27 cellular contexts compared by ENCODE assay signal in genomic region chr4:67542076-67542475, GRCh38. TPM values are rescaled to one million over a fixed set of nuclear protein-coding genes. Genes with fewer than 3 reads are reported as not detected.
DNase-seq lines count a peak whose midpoint lies in the region; ATAC-seq, FAIRE-seq and TF ChIP-seq lines count a peak whose summit lies in the region.
"Had no signal": no experiment of that assay in that cellular context is flagged by ENCODE, and none has a peak within 500 bp of the region (broad histone marks: within the 10 kb centered on the region; RNA-seq: fewer than 3 reads in every experiment).

No MANE protein-coding gene starts in this region.

- DNase-seq in HepG2 (ENCODE audit: low spot score) (no peak), MG63 (no peak), adrenal gland (no peak), nephron progenitor cell (no peak)
- no peak for DNase-seq in stimulated activated effector memory CD8-positive, alpha-beta T cell treated with anti-CD3 and anti-CD28 coated beads, Interleukin-12 subunit alpha, Interleukin-12 subunit beta, amount 100 ng/mL, for 72 hours (ENCODE audit: low spot score in 2 of 2)
- DNase-seq: activated CD4-positive, alpha-beta memory T cell treated with anti-CD3 and anti-CD28 coated beads, Interleukin-2, amount 10 ng/mL, durations not matched to agents 7 days and 5 days; activated CD4-positive, CD25-positive, alpha-beta regulatory T cell; activated naive CD4-positive, alpha-beta T cell treated with anti-CD3 and anti-CD28 coated beads for 36 hours; DMS53; foreskin fibroblast; heart right ventricle; left ventricle myocardium inferior; NCI-H1092; NCI-H2107; SK-N-SH had no signal

- H3K9me3 ChIP-seq in liver (ENCODE audit: control insufficient read depth in 4 of 4, low read length in 3 of 4) = no peaks in the 10 kb centered on the region
- H3K9me3 ChIP-seq in HepG2 (ENCODE audit: low read length) = no peaks in the 10 kb centered on the region
- H3K9me3 ChIP-seq in Loucy (ENCODE audit: insufficient read depth, low read depth, low read length) = no peaks in the 10 kb centered on the region
- H3K9me3 ChIP-seq in MG63 = no peaks in the 10 kb centered on the region
- no peaks in the 10 kb centered on the region for H3K9me3 ChIP-seq in adrenal gland (replicated peaks in 1 of 3)
- H3K9me3 ChIP-seq: heart right ventricle, left ventricle myocardium inferior, SK-N-SH had no signal

- peaks cover 4 to 25% (median 18%) of the 10 kb centered on the region in 4 donors for H3K36me3 ChIP-seq in liver (ENCODE audit: control insufficient read depth in 4 of 4, insufficient read depth in 3 of 4, low read depth in 1 of 4, low read length in 3 of 4)
- peaks cover 1 to 27% of the 10 kb centered on the region in 2 experiments; a peak in 3 of 5 replicates for H3K36me3 ChIP-seq in HepG2 (replicated peaks in 1 of 2; ENCODE audit: control insufficient read depth in 1 of 2, insufficient read depth in 2 of 2, low read length in 2 of 2)
- peaks cover 33% of the 10 kb centered on the region for H3K36me3 ChIP-seq in Loucy (ENCODE audit: insufficient read depth, low read length)
- peaks cover 41% of the 10 kb centered on the region for H3K36me3 ChIP-seq in MG63
- H3K36me3 ChIP-seq in adrenal gland (replicated peaks in 1 of 2) = peaks cover 0 to 35% of the 10 kb centered on the region in 2 donors

- H3K4me3 Mint-ChIP-seq in activated T-helper 17 cell treated with anti-CD3 and anti-CD28 coated beads, Interleukin-2, amount 50 U/mL, for 72 hours = peak overlapping the region; percentile 0
- H3K4me3 Mint-ChIP-seq in stimulated activated effector memory CD8-positive, alpha-beta T cell treated with anti-CD3 and anti-CD28 coated beads, Interleukin-12 subunit alpha, Interleukin-12 subunit beta, amount 100 ng/mL, for 72 hours = no peak overlapping the region
- no peak overlapping the region for H3K4me3 Mint-ChIP-seq in nephron progenitor cell
- H3K4me3 Mint-ChIP-seq: activated CD4-positive, alpha-beta memory T cell treated with anti-CD3 and anti-CD28 coated beads, Interleukin-2, amount 10 ng/mL, durations not matched to agents 7 days and 5 days; activated naive CD4-positive, alpha-beta T cell treated with anti-CD3 and anti-CD28 coated beads for 36 hours; central memory CD8-positive, alpha-beta T cell; T-helper 2 cell treated with Interferon-gamma antibody and Interleukin-4, amounts not matched to agents 5 μg/mL and 100 μg/mL, for 36 hours had no signal

- no peak overlapping the region for H3K27ac ChIP-seq in liver (ENCODE audit: low read depth in 1 of 2, low read length in 2 of 2)
- H3K27ac ChIP-seq in HepG2 (ENCODE audit: extremely low read length, insufficient read depth, low read length) = no peak overlapping the region
- no peak overlapping the region for H3K27ac ChIP-seq in adrenal gland
- H3K27ac ChIP-seq: heart right ventricle, KMS-11, left ventricle myocardium inferior, RWPE1 had no signal

- H3F3A ChIP-seq in Loucy (ENCODE audit: low read depth) = peaks cover 5% of the 10 kb centered on the region; the same call in 1 of the 2 replicates

- no peaks in the 10 kb centered on the region for H3K27me3 Mint-ChIP-seq in activated T-helper 17 cell treated with anti-CD3 and anti-CD28 coated beads, Interleukin-2, amount 50 U/mL, for 72 hours
- peaks cover 2% of the 10 kb centered on the region for H3K27me3 Mint-ChIP-seq in nephron progenitor cell (ENCODE audit: low read depth, poor library complexity)
- H3K27me3 Mint-ChIP-seq: activated CD4-positive, alpha-beta memory T cell treated with anti-CD3 and anti-CD28 coated beads, Interleukin-2, amount 10 ng/mL, durations not matched to agents 7 days and 5 days; central memory CD8-positive, alpha-beta T cell; progenitor cell of endocrine pancreas had no signal

- no TSS peak for BruUV-seq in HepG2 (replicated peaks; lab: Mats Ljungman, UMichigan)

- no peak for TF ChIP-seq EP300 in HepG2 (IDR thresholded peaks at IDR 0.05; ENCODE audit: low read depth in 2 of 2, low read length in 2 of 2)
- no peak for TF ChIP-seq EP300 in HepG2 (CRISPR knock-in tag; IDR thresholded peaks at IDR 0.05; ENCODE audit: borderline replicate concordance)

- peak overlapping the region; percentile 11 for H3K27ac Mint-ChIP-seq in activated T-helper 17 cell treated with anti-CD3 and anti-CD28 coated beads, Interleukin-2, amount 50 U/mL, for 72 hours
- peak overlapping the region; percentile 99 for H3K27ac Mint-ChIP-seq in stimulated activated effector memory CD8-positive, alpha-beta T cell treated with anti-CD3 and anti-CD28 coated beads, Interleukin-12 subunit alpha, Interleukin-12 subunit beta, amount 100 ng/mL, for 72 hours
- H3K27ac Mint-ChIP-seq in nephron progenitor cell = no peak overlapping the region
- H3K27ac Mint-ChIP-seq: activated CD4-positive, alpha-beta memory T cell treated with anti-CD3 and anti-CD28 coated beads, Interleukin-2, amount 10 ng/mL, durations not matched to agents 7 days and 5 days; progenitor cell of endocrine pancreas; T-helper 2 cell treated with Interferon-gamma antibody and Interleukin-4, amounts not matched to agents 5 μg/mL and 100 μg/mL, for 36 hours had no signal

- TF ChIP-seq CTCF in liver (IDR thresholded peaks at IDR 0.05; ENCODE audit: low read depth, low read length, missing input control) (no peak), HepG2 (CRISPR knock-in tag; IDR thresholded peaks at IDR 0.05) (no peak), Loucy (conservative IDR thresholded peaks at IDR 0.05; ENCODE audit: low read length) (no peak), adrenal gland (IDR thresholded peaks at IDR 0.05) (no peak), nephron progenitor cell (IDR thresholded peaks at IDR 0.05) (no peak)

- intact Hi-C loops in HepG2 (cut with micrococcal nuclease; ENCODE audit: unreplicated experiment) = no loop called here
- intact Hi-C loops in adrenal gland (cut with DNase I) = loop anchor here in 1 of 2 donors (10.0 kb wide), 1 partner anchor 153 kb away; no protein-coding TSS in a partner anchor

- peaks cover 25% of the 10 kb centered on the region for H3K4me1 Mint-ChIP-seq in activated T-helper 17 cell treated with anti-CD3 and anti-CD28 coated beads, Interleukin-2, amount 50 U/mL, for 72 hours
- H3K4me1 Mint-ChIP-seq in stimulated activated effector memory CD8-positive, alpha-beta T cell treated with anti-CD3 and anti-CD28 coated beads, Interleukin-12 subunit alpha, Interleukin-12 subunit beta, amount 100 ng/mL, for 72 hours = peaks cover 32% of the 10 kb centered on the region
- peaks cover 30% of the 10 kb centered on the region for H3K4me1 Mint-ChIP-seq in nephron progenitor cell

- H3K4me3 ChIP-seq in liver (ENCODE audit: low read depth in 1 of 3, low read length in 3 of 3) (no peak overlapping the region), HepG2 (replicated peaks in 1 of 3; ENCODE audit: insufficient read depth in 1 of 3, low read depth in 2 of 3, low read length in 3 of 3) (no peak overlapping the region), Loucy (ENCODE audit: low read length, poor library complexity, severe bottlenecking) (peak overlapping the region; percentile 90), MG63 (no peak overlapping the region), adrenal gland (no peak overlapping the region)
- H3K4me3 ChIP-seq: heart right ventricle, left ventricle myocardium inferior had no signal

- H4K20me1 ChIP-seq in HepG2 (ENCODE audit: insufficient read depth, low read length) = no peaks in the 10 kb centered on the region
- peaks cover 70% of the 10 kb centered on the region for H4K20me1 ChIP-seq in Loucy (ENCODE audit: insufficient read depth, low read length, poor library complexity, severe bottlenecking)

- POLR2A ChIA-PET in HepG2 (lab: Yijun Ruan, JAX) = no interaction called here

- no peak overlapping the region for H2AFZ ChIP-seq in HepG2 (ENCODE audit: low read length)
- H2AFZ ChIP-seq in Loucy (ENCODE audit: low read length) = no peak overlapping the region

- H3K4me2 ChIP-seq in HepG2 (ENCODE audit: low read depth, low read length) (no peak overlapping the region), Loucy (ENCODE audit: low read depth, low read length, poor library complexity, severe bottlenecking) (peak overlapping the region; percentile 80)
- H3K4me2 ChIP-seq: KMS-11, SK-N-SH had no signal

- WGBS in liver = 16% methylated on average over 1 of the region's 1 CpG
- WGBS in HepG2 (ENCODE audit: low lambda C conversion rate) = 81% methylated on average over 1 of the region's 1 CpG
- 58 to 78% (median 63%) methylated on average over 1 of the region's 1 CpG for WGBS in adrenal gland, 4 donors

- CTCF ChIA-PET in HepG2 (lab: Yijun Ruan, JAX; ENCODE audit: low intra/inter-chr PET ratio, low total read pairs) = no interaction called here

- no peaks in the 10 kb centered on the region for H3K9me2 ChIP-seq in Loucy (replicated peaks; ENCODE audit: low read depth, low read length)
- H3K9me2 ChIP-seq: SK-N-SH had no signal

- no peak overlapping the region for H3K9ac ChIP-seq in liver (ENCODE audit: low read depth in 1 of 2, low read length in 2 of 2)
- no peak overlapping the region for H3K9ac ChIP-seq in HepG2 (ENCODE audit: insufficient read depth, low read depth, low read length)
- H3K9ac ChIP-seq in Loucy (ENCODE audit: low read depth, low read length, poor library complexity, severe bottlenecking) = peak overlapping the region; percentile 99
- H3K9ac ChIP-seq: KMS-11, SK-N-SH had no signal

- H3K79me2 ChIP-seq in HepG2 (ENCODE audit: insufficient read depth, low read length) (peaks cover 34% of the 10 kb centered on the region), Loucy (ENCODE audit: insufficient read depth, low read length) (peaks cover 78% of the 10 kb centered on the region)

- no peak for FAIRE-seq in HepG2 (lab: Jason Lieb, UNC)
- FAIRE-seq: astrocyte had no signal

- TF ChIP-seq RAD21 in liver (IDR thresholded peaks at IDR 0.05) (peak in 1 of 2 donors; percentile 12), HepG2 (CRISPR knock-in tag; IDR thresholded peaks at IDR 0.05) (no peak)

- H3K4me1 ChIP-seq in liver (ENCODE audit: control insufficient read depth in 4 of 4, insufficient read depth in 4 of 4, low read length in 3 of 4) (peaks cover 1 to 29% (median 18%) of the 10 kb centered on the region in 4 donors), HepG2 (ENCODE audit: insufficient read depth, low read length) (peaks cover 35% of the 10 kb centered on the region), Loucy (ENCODE audit: insufficient read depth, low read length, poor library complexity, severe bottlenecking) (peaks cover 65% of the 10 kb centered on the region), adrenal gland (replicated peaks in 1 of 2) (peaks cover 0 to 24% of the 10 kb centered on the region in 2 donors)

- TF ChIP-seq POLR2A in HepG2 (IDR thresholded peaks at IDR 0.05; ENCODE audit: insufficient read depth in 1 of 2, low read depth in 2 of 2, low read length in 2 of 2) = no peak
- no peak for TF ChIP-seq POLR2A in adrenal gland (IDR thresholded peaks at IDR 0.05)

- in situ Hi-C loops in HepG2 (cut with HindIII; ENCODE audit: extremely low pct_ligation_motif_present, low pct_unique_long_range_greater_than_20kb) = loop anchor here (25.0 kb wide), 1 partner anchor 620 kb away; no protein-coding TSS in a partner anchor

- H3K27me3 ChIP-seq in liver (ENCODE audit: control insufficient read depth in 4 of 4, insufficient read depth in 4 of 4, low read length in 3 of 4) = no peaks in the 10 kb centered on the region
- no peaks in the 10 kb centered on the region for H3K27me3 ChIP-seq in HepG2 (ENCODE audit: control insufficient read depth in 1 of 2, insufficient read depth in 2 of 2, low read length in 2 of 2)
- H3K27me3 ChIP-seq in Loucy (ENCODE audit: insufficient read depth, low read length, poor library complexity, severe bottlenecking) = no peaks in the 10 kb centered on the region
- no peaks in the 10 kb centered on the region for H3K27me3 ChIP-seq in MG63
- no peaks in the 10 kb centered on the region for H3K27me3 ChIP-seq in adrenal gland
- H3K27me3 ChIP-seq: heart right ventricle had no signal

- no peak for ATAC-seq in HepG2
- ATAC-seq in activated T-helper 17 cell treated with anti-CD3 and anti-CD28 coated beads, Interleukin-2, amount 50 U/mL, for 72 hours (replicated peaks) = no peak
- ATAC-seq in stimulated activated effector memory CD8-positive, alpha-beta T cell treated with anti-CD3 and anti-CD28 coated beads, Interleukin-12 subunit alpha, Interleukin-12 subunit beta, amount 100 ng/mL, for 72 hours = no peak
- ATAC-seq: heart right ventricle had no signal

- peaks cover 83% of the 10 kb centered on the region for H3K36me3 Mint-ChIP-seq in activated T-helper 17 cell treated with anti-CD3 and anti-CD28 coated beads, Interleukin-2, amount 50 U/mL, for 72 hours (ENCODE audit: low read depth)
- H3K36me3 Mint-ChIP-seq in stimulated activated effector memory CD8-positive, alpha-beta T cell treated with anti-CD3 and anti-CD28 coated beads, Interleukin-12 subunit alpha, Interleukin-12 subunit beta, amount 100 ng/mL, for 72 hours = peaks cover 83% of the 10 kb centered on the region
- H3K36me3 Mint-ChIP-seq in nephron progenitor cell (ENCODE audit: low read depth) = peaks cover 49% of the 10 kb centered on the region

- no peaks in the 10 kb centered on the region for H3K9me3 Mint-ChIP-seq in activated T-helper 17 cell treated with anti-CD3 and anti-CD28 coated beads, Interleukin-2, amount 50 U/mL, for 72 hours
- H3K9me3 Mint-ChIP-seq in stimulated activated effector memory CD8-positive, alpha-beta T cell treated with anti-CD3 and anti-CD28 coated beads, Interleukin-12 subunit alpha, Interleukin-12 subunit beta, amount 100 ng/mL, for 72 hours = no peaks in the 10 kb centered on the region
- no peaks in the 10 kb centered on the region for H3K9me3 Mint-ChIP-seq in nephron progenitor cell
- H3K9me3 Mint-ChIP-seq: activated CD4-positive, alpha-beta memory T cell treated with anti-CD3 and anti-CD28 coated beads, Interleukin-2, amount 10 ng/mL, durations not matched to agents 7 days and 5 days; activated naive CD4-positive, alpha-beta T cell treated with anti-CD3 and anti-CD28 coated beads for 36 hours; central memory CD8-positive, alpha-beta T cell; T-helper 2 cell treated with Interferon-gamma antibody and Interleukin-4, amounts not matched to agents 5 μg/mL and 100 μg/mL, for 36 hours had no signal

RNA-seq across cellular contexts. Expression of gene CENPC, which starts 3.2 kb away (rescaled TPM):
- 10 to 100 TPM; 12.1 to 14.9 TPM for total RNA-seq in liver
- 1 to 10 TPM; 1.9 to 7.0 TPM for polyA plus RNA-seq in liver
- 15.7 and 16.4 TPM in 2 replicates for total RNA-seq in HepG2 (2016; rRNA removed; fragmentation: Illumina TruSeq; extraction: Trizol)
- total RNA-seq in HepG2 (2016; cell fraction: cytosol; rRNA removed; fragmentation: Illumina TruSeq; extraction: Trizol; ENCODE audit: low read depth) = 4.8 and 7.5 TPM in 2 replicates
- 16.0 and 16.4 TPM in 2 replicates for total RNA-seq in HepG2 (2016; cell fraction: insoluble cytoplasmic fraction; rRNA removed; fragmentation: Illumina TruSeq; extraction: Trizol)
- 4.0 and 4.5 TPM in 2 replicates for total RNA-seq in HepG2 (2016; cell fraction: membrane; rRNA removed; fragmentation: Illumina TruSeq; extraction: Trizol)
- 37.5 and 45.8 TPM in 2 replicates for total RNA-seq in HepG2 (2016; cell fraction: nucleus; rRNA removed; fragmentation: Illumina TruSeq; extraction: Trizol)
- polyA plus RNA-seq in HepG2 (2011; rRNA removed) = 3.3 and 4.7 TPM in 2 replicates
- polyA plus RNA-seq in HepG2 (2011; cell fraction: cytosol; rRNA removed) = 1.1 and 1.3 TPM in 2 replicates
- polyA plus RNA-seq in HepG2 (2011; cell fraction: nucleus; rRNA removed) = 5.6 and 6.0 TPM in 2 replicates
- 3.2 and 6.3 TPM in 2 replicates for polyA plus RNA-seq in HepG2 (2012)
- polyA plus RNA-seq in HepG2 (2016; cell fraction: cytosol; fragmentation: Illumina TruSeq; extraction: Trizol; ENCODE audit: low read depth) = 0.22 and 0.40 TPM in 2 replicates
- polyA plus RNA-seq in HepG2 (2016; cell fraction: insoluble cytoplasmic fraction; fragmentation: Illumina TruSeq; extraction: Trizol; ENCODE audit: low read depth) = 10.2 and 10.9 TPM in 2 replicates
- polyA plus RNA-seq in HepG2 (2016; cell fraction: membrane; fragmentation: Illumina TruSeq; extraction: Trizol; ENCODE audit: low read depth) = 0.55 and 0.59 TPM in 2 replicates
- polyA plus RNA-seq in HepG2 (2016; cell fraction: nucleus; fragmentation: Illumina TruSeq; extraction: Trizol; ENCODE audit: insufficient read depth, low read depth) = 19.2 and 19.7 TPM in 2 replicates
- polyA minus RNA-seq in HepG2 (2011; rRNA and poly(A)+ RNA removed; ENCODE audit: low replicate concordance) = 4.4 and 6.1 TPM in 2 replicates
- polyA minus RNA-seq in HepG2 (2011; cell fraction: cytosol; rRNA and poly(A)+ RNA removed) = 3.5 and 3.8 TPM in 2 replicates
- polyA minus RNA-seq in HepG2 (2011; cell fraction: nucleus; rRNA and poly(A)+ RNA removed) = 60.2 and 78.0 TPM in 2 replicates
- total RNA-seq in activated T-helper 17 cell treated with anti-CD3 and anti-CD28 coated beads, Interleukin-2, amount 50 U/mL, for 72 hours = 10 to 100 TPM; 30.9 to 64.9 TPM
- total RNA-seq in MG63 (2014; rRNA removed; shearing (Covaris generic); ENCODE audit: low replicate concordance) = 4.3 and 6.8 TPM in 2 replicates
- 10 to 100 TPM in 6 of 8 donors, 1 to 10 TPM in 2; 8.0 to 31.1 (median 19.3) TPM for total RNA-seq in adrenal gland
- 10 to 100 TPM in 1 of 3 donors, 1 to 10 TPM in 2; 5.8 to 14.5 (median 7.2) TPM for polyA plus RNA-seq in adrenal gland

RNA-seq across cellular contexts. Expression of gene STAP1, which starts 16.5 kb away (rescaled TPM):
- under 1 TPM; 0.33 to 0.51 TPM for total RNA-seq in liver
- polyA plus RNA-seq in liver = under 1 TPM; 0.03 to 0.24 TPM
- total RNA-seq in HepG2 (2016; rRNA removed; fragmentation: Illumina TruSeq; extraction: Trizol) = not detected in 2 replicates
- total RNA-seq in HepG2 (2016; cell fraction: cytosol; rRNA removed; fragmentation: Illumina TruSeq; extraction: Trizol; ENCODE audit: low read depth) = not detected in 2 replicates
- not detected in 2 replicates for total RNA-seq in HepG2 (2016; cell fraction: insoluble cytoplasmic fraction; rRNA removed; fragmentation: Illumina TruSeq; extraction: Trizol)
- total RNA-seq in HepG2 (2016; cell fraction: membrane; rRNA removed; fragmentation: Illumina TruSeq; extraction: Trizol) = not detected in 2 replicates
- total RNA-seq in HepG2 (2016; cell fraction: nucleus; rRNA removed; fragmentation: Illumina TruSeq; extraction: Trizol) = not detected in 2 replicates
- polyA plus RNA-seq in HepG2 (2011; rRNA removed) = not detected in 2 replicates
- not detected in 2 replicates for polyA plus RNA-seq in HepG2 (2011; cell fraction: cytosol; rRNA removed)
- polyA plus RNA-seq in HepG2 (2011; cell fraction: nucleus; rRNA removed) = not detected in 2 replicates
- not detected in 2 replicates for polyA plus RNA-seq in HepG2 (2012)
- polyA plus RNA-seq in HepG2 (2016; cell fraction: cytosol; fragmentation: Illumina TruSeq; extraction: Trizol; ENCODE audit: low read depth) = not detected in 2 replicates
- polyA plus RNA-seq in HepG2 (2016; cell fraction: insoluble cytoplasmic fraction; fragmentation: Illumina TruSeq; extraction: Trizol; ENCODE audit: low read depth) = not detected in 2 replicates
- not detected in 2 replicates for polyA plus RNA-seq in HepG2 (2016; cell fraction: membrane; fragmentation: Illumina TruSeq; extraction: Trizol; ENCODE audit: low read depth)
- not detected in 2 replicates for polyA plus RNA-seq in HepG2 (2016; cell fraction: nucleus; fragmentation: Illumina TruSeq; extraction: Trizol; ENCODE audit: insufficient read depth, low read depth)
- not detected in 2 replicates for polyA minus RNA-seq in HepG2 (2011; rRNA and poly(A)+ RNA removed; ENCODE audit: low replicate concordance)
- not detected in 2 replicates for polyA minus RNA-seq in HepG2 (2011; cell fraction: cytosol; rRNA and poly(A)+ RNA removed)
- polyA minus RNA-seq in HepG2 (2011; cell fraction: nucleus; rRNA and poly(A)+ RNA removed) = not detected in 2 replicates
- 1 to 10 TPM; 2.6 to 2.7 TPM for total RNA-seq in activated T-helper 17 cell treated with anti-CD3 and anti-CD28 coated beads, Interleukin-2, amount 50 U/mL, for 72 hours
- total RNA-seq in MG63 (2014; rRNA removed; shearing (Covaris generic); ENCODE audit: low replicate concordance) = not detected in 2 replicates
- not detected for total RNA-seq in adrenal gland
- polyA plus RNA-seq in adrenal gland = under 1 TPM in 2 of 3 donors, not detected in 1; 0.10 to 0.13 TPM
- total RNA-seq: astrocyte, HT-29, left ventricle myocardium inferior, NCI-H460, progenitor cell of endocrine pancreas had no signal
- polyA plus RNA-seq: AG04450, heart right ventricle, SK-N-SH had no signal
